ENCODE assay signal across 11 cellular contexts in the genomic region with DNA sequence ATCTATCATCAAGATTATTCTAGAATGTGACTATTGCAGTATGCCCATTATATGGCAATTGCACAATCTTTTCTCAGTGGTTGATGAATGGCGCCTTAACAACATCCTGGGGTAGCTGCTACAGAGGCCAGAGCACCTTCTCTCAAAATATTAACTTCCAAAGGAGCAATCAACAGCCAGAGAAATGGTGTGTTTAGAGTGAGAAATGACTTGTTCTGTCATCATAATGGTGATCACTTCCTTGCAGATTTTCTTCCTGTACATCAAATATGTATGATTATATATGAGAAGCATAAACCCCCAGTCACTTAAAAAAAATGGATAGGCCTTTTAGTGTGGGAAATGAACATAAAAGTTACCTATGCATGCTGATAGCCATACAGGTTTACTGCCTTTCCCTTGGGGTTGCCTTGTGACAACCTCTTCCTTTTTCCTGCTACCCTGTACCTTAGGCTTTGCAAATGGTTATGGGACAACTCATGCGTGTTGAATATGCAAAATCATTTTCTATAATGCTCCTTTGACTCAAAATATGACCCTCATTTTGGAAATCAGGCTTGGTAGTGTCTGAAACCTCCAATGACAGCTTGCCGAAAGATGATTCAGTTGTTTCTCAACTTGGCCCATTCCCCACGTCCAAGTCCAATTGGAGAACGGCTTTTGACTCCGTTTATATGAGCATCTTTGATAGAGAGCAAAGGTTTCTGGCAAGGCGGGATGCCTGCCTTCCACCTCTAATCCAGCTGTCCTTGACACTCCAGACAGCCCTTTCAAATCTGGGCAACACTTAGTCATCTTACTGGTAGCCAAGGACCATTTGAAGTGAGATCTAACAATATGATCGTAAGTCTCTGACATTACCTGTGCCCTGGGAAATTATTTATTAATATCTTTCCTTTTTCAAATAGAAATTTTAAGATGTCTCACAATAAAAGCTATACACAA.
DNase-seq lines count a peak whose midpoint lies in the region; ATAC-seq lines count a peak whose summit lies in the region.
"Had no signal": no experiment of that assay in that cellular context is flagged by ENCODE, and none has a peak within 500 bp of the region (broad histone marks: within the 10 kb centered on the region; RNA-seq: fewer than 3 reads in every experiment).

No MANE protein-coding gene starts in this region.

- DNase-seq in renal cortical epithelial cell (ENCODE audit: low read depth): peak; percentile 30
- DNase-seq in HPDE6-E6E7 (ENCODE audit: extremely low spot score): no peak
- no peak for DNase-seq in nucleus accumbens (lab: John Stamatoyannopoulos, UW)
- DNase-seq in SK-N-DZ (ENCODE audit: low spot score): no peak
- DNase-seq: foreskin melanocyte, GM23248, NCI-H774 had no signal

- peak; percentile 83 for ATAC-seq in GM19023 (IDR thresholded peaks at IDR 0.05; ENCODE audit: unreplicated experiment)
- peak; percentile 83 for ATAC-seq in GM21723 (IDR thresholded peaks at IDR 0.05; ENCODE audit: unreplicated experiment)
- ATAC-seq in HG03175 (IDR thresholded peaks at IDR 0.05; ENCODE audit: unreplicated experiment): peak; percentile 86
- ATAC-seq: K562 had no signal
